12 cellular contexts compared by ENCODE assay signal in genomic region chr20:48789185-48789668, GRCh38. TPM values are rescaled to one million over a fixed set of nuclear protein-coding genes. Genes with fewer than 3 reads are reported as not detected.
DNase-seq lines count a peak whose midpoint lies in the region; ATAC-seq and TF ChIP-seq lines count a peak whose summit lies in the region.
"Had no signal": no experiment of that assay in that cellular context is flagged by ENCODE, and none has a peak within 500 bp of the region (broad histone marks: within the 10 kb centered on the region; RNA-seq: fewer than 3 reads in every experiment).

No MANE protein-coding gene starts in this region.

- POLR2A ChIA-PET in activated CD4-positive, alpha-beta T cell treated with anti-CD3 and anti-CD28 coated beads for 36 hours (lab: Charles Lee): interaction anchor here (0.7 to 0.9 kb wide), 2 partner anchors 12 to 34 kb away, joined by 3 to 4 read pairs; no protein-coding TSS in a partner anchor

- H3K4me1 Mint-ChIP-seq in activated CD4-positive, alpha-beta T cell treated with anti-CD3 and anti-CD28 coated beads for 36 hours: peaks cover 58% of the 10 kb centered on the region
- H3K4me1 Mint-ChIP-seq in neural crest cell: peaks cover 83% of the 10 kb centered on the region

- no peaks in the 10 kb centered on the region for H3K36me3 Mint-ChIP-seq in activated CD4-positive, alpha-beta T cell treated with anti-CD3 and anti-CD28 coated beads for 36 hours (ENCODE audit: low read depth)
- H3K36me3 Mint-ChIP-seq in neural crest cell (ENCODE audit: low read depth): no peaks in the 10 kb centered on the region

- ATAC-seq in activated CD4-positive, alpha-beta T cell treated with anti-CD3 and anti-CD28 coated beads for 36 hours: peak; percentile 68
- peak; percentile 21 for ATAC-seq in GM21619 (IDR thresholded peaks at IDR 0.05; ENCODE audit: unreplicated experiment)
- ATAC-seq: Panc1 had no signal

- peak overlapping the region; percentile 32 for H3K27ac Mint-ChIP-seq in activated CD4-positive, alpha-beta T cell treated with anti-CD3 and anti-CD28 coated beads for 36 hours
- peak overlapping the region; percentile 97 for H3K27ac Mint-ChIP-seq in neural crest cell (ENCODE audit: unreplicated experiment)

- DNase-seq in activated CD4-positive, alpha-beta T cell treated with anti-CD3 and anti-CD28 coated beads for 36 hours: peak; percentile 55
- DNase-seq in activated CD4-positive, alpha-beta T cell treated with anti-CD3 and anti-CD28 coated beads for 4 hours: no peak
- DNase-seq in HUDEP-2 (lab: John Stamatoyannopoulos, UW; ENCODE audit: unreplicated experiment in 76 of 76): peak in 68 of 76 experiments; percentile 16 to 84 (median 58)
- DNase-seq in neural crest cell (ENCODE audit: low read depth, low spot score): no peak
- DNase-seq in T-helper 1 cell: no peak
- DNase-seq in SHP77 treated with DMSO at 0.1 percent for 48 hours (lab: John Stamatoyannopoulos, UW): no peak
- DNase-seq in NCI-H226: no peak
- DNase-seq: 8988T, cerebellar nuclear complex, MG63 had no signal

- intact Hi-C loops in activated CD4-positive, alpha-beta T cell treated with anti-CD3 and anti-CD28 coated beads for 36 hours (cut with DNase I, micrococcal nuclease): no loop called here

- H3K4me3 Mint-ChIP-seq in activated CD4-positive, alpha-beta T cell treated with anti-CD3 and anti-CD28 coated beads for 36 hours: no peak overlapping the region
- H3K4me3 Mint-ChIP-seq in neural crest cell: peak overlapping the region; percentile 83

- CTCF ChIA-PET in activated CD4-positive, alpha-beta T cell treated with anti-CD3 and anti-CD28 coated beads for 36 hours (lab: Charles Lee): interaction anchor here (1.0 to 1.2 kb wide), 3 partner anchors 11 to 116 kb away, joined by 3 to 4 read pairs (median 3); no protein-coding TSS in a partner anchor

- no peaks in the 10 kb centered on the region for H3K27me3 Mint-ChIP-seq in activated CD4-positive, alpha-beta T cell treated with anti-CD3 and anti-CD28 coated beads for 36 hours
- H3K27me3 Mint-ChIP-seq in neural crest cell (ENCODE audit: low read depth): no peaks in the 10 kb centered on the region

- TF ChIP-seq CTCF in neural crest cell (conservative IDR thresholded peaks at IDR 0.05): no peak

- no peaks in the 10 kb centered on the region for H3K9me3 Mint-ChIP-seq in activated CD4-positive, alpha-beta T cell treated with anti-CD3 and anti-CD28 coated beads for 36 hours (ENCODE audit: low read depth)
- no peaks in the 10 kb centered on the region for H3K9me3 Mint-ChIP-seq in neural crest cell

RNA-seq across cellular contexts. Expression of gene PREX1, which starts 38.6 kb away (rescaled TPM):
- total RNA-seq in activated CD4-positive, alpha-beta T cell treated with anti-CD3 and anti-CD28 coated beads for 36 hours: 10 to 100 TPM; 36.5 to 39.2 TPM
- 72.4 and 73.7 TPM in 2 replicates for total RNA-seq in neural crest cell

Comparison
In these comparisons a context has a peak if more than half of its experiments do, and no peak if none do; other contexts are left out.
1. DNase-seq: peak in activated CD4-positive, alpha-beta T cell treated with anti-CD3 and anti-CD28 coated beads for 36 hours (single experiment) and HUDEP-2 (68 of 76); none in activated CD4-positive, alpha-beta T cell treated with anti-CD3 and anti-CD28 coated beads for 4 hours (0 of 2), neural crest cell (single experiment), T-helper 1 cell (0 of 5), SHP77 treated with DMSO at 0.1 percent for 48 hours (single experiment) and NCI-H226 (single experiment).